ENCODE assay signal across 13 cellular contexts in genomic region chr14:61147369-61147897, GRCh38.
DNase-seq lines count a peak whose midpoint lies in the region; ATAC-seq and TF ChIP-seq lines count a peak whose summit lies in the region.
"Had no signal": no experiment of that assay in that cellular context is flagged by ENCODE, and none has a peak within 500 bp of the region (broad histone marks: within the 10 kb centered on the region; RNA-seq: fewer than 3 reads in every experiment).

No MANE protein-coding gene starts in this region.

- TF ChIP-seq CTCF in A673 (conservative IDR thresholded peaks at IDR 0.05; ENCODE audit: low read depth, low read length) = no peak
- TF ChIP-seq CTCF in chondrocyte (IDR thresholded peaks at IDR 0.05) = no peak

- H3K27ac Mint-ChIP-seq in chondrocyte (ENCODE audit: unreplicated experiment) = peak overlapping the region; percentile 98
- H3K27ac Mint-ChIP-seq: T-helper 2 cell treated with Interferon-gamma antibody and Interleukin-4, amounts not matched to agents 5 μg/mL and 100 μg/mL, for 36 hours had no signal

- CTCF ChIA-PET in A673 (lab: Charles Lee) = no interaction called here

- H3K27me3 Mint-ChIP-seq in chondrocyte (ENCODE audit: low read depth) = no peaks in the 10 kb centered on the region

- peak overlapping the region; percentile 39 for H3K4me3 Mint-ChIP-seq in chondrocyte (ENCODE audit: unreplicated experiment)
- H3K4me3 Mint-ChIP-seq: T-helper 2 cell treated with Interferon-gamma antibody and Interleukin-4, amounts not matched to agents 5 μg/mL and 100 μg/mL, for 36 hours had no signal

- peak overlapping the region; percentile 62 for H3K27ac ChIP-seq in A673 (ENCODE audit: low read depth, low read length, poor library complexity, severe bottlenecking)
- H3K27ac ChIP-seq in muscle layer of duodenum (ENCODE audit: low read length) = peak overlapping the region; percentile 64
- peak overlapping the region in 1 of 2 donors; percentile 64 for H3K27ac ChIP-seq in aorta (ENCODE audit: low read depth in 1 of 2, low read length in 2 of 2)

- H3K4me3 ChIP-seq in A673 (ENCODE audit: low read depth, low read length, poor library complexity, severe bottlenecking) (no peak overlapping the region), muscle layer of duodenum (ENCODE audit: low read depth in 1 of 2, low read length in 2 of 2) (no peak overlapping the region), aorta (ENCODE audit: low read length in 2 of 2) (no peak overlapping the region)
- H3K4me3 ChIP-seq: transverse colon had no signal

- intact Hi-C loops in A673 (cut with micrococcal nuclease; ENCODE audit: unreplicated experiment) (loop anchor here (5.0 to 10.0 kb wide), 2 partner anchors 40 to 107 kb away; no protein-coding TSS in a partner anchor), aorta (cut with DNase I) (loop anchor here in 1 of 2 donors (5.0 kb wide), 2 partner anchors 40 to 45 kb away; no protein-coding TSS in a partner anchor)

- peaks cover 92% of the 10 kb centered on the region for H3K4me1 Mint-ChIP-seq in chondrocyte (ENCODE audit: low read depth)

- POLR2A ChIA-PET in A673 (lab: Charles Lee; ENCODE audit: low non-redundant PET) = interaction anchor here (0.7 kb wide), 1 partner anchor 107 kb away, joined by 5 read pairs; no protein-coding TSS in a partner anchor

- peaks cover 9% of the 10 kb centered on the region for H3K9me3 Mint-ChIP-seq in chondrocyte (ENCODE audit: low read depth)

- DNase-seq in A673 (ENCODE audit: low spot score) (peak; percentile 83), NCI-H2107 treated with DMSO at 0.1 percent for 48 hours (lab: John Stamatoyannopoulos, UW; ENCODE audit: unreplicated experiment) (peak; percentile 91), chondrocyte (ENCODE audit: low spot score) (no peak), hypothalamus (lab: John Stamatoyannopoulos, UW) (no peak), aorta (no peak), cerebellar nuclear complex (lab: John Stamatoyannopoulos, UW) (no peak), NCI-H1436 treated with DMSO at 0.1 percent for 48 hours (lab: John Stamatoyannopoulos, UW) (no peak)
- DNase-seq: activated CD8-positive, alpha-beta memory T cell treated with anti-CD3 and anti-CD28 coated beads for 24 hours; AML-193; NK-92 treated with Interleukin-12 subunit alpha and Interleukin-12 subunit beta, amount 100 ng/mL, for 24 hours; transverse colon had no signal

- H3K27me3 ChIP-seq in A673 (replicated peaks; ENCODE audit: insufficient read depth, low read depth, low read length, poor library complexity) (no peaks in the 10 kb centered on the region), muscle layer of duodenum (ENCODE audit: low read depth, low read length) (no peaks in the 10 kb centered on the region), aorta (ENCODE audit: control insufficient read depth in 1 of 2, insufficient read depth in 2 of 2, low read length in 1 of 2) (no peaks in the 10 kb centered on the region)
- H3K27me3 ChIP-seq: transverse colon had no signal

- no peak for ATAC-seq in aorta (ENCODE audit: low FRiP score)

- peaks cover 6% of the 10 kb centered on the region for H3K36me3 Mint-ChIP-seq in chondrocyte (ENCODE audit: low read depth)

- H3K9me3 ChIP-seq in A673 (ENCODE audit: low read depth, low read length, poor library complexity, severe bottlenecking) = peaks cover 17% of the 10 kb centered on the region
- peaks cover 0 to 2% of the 10 kb centered on the region in 2 donors for H3K9me3 ChIP-seq in muscle layer of duodenum (ENCODE audit: control insufficient read depth in 1 of 2, low read length in 2 of 2)
- H3K9me3 ChIP-seq in aorta (ENCODE audit: control insufficient read depth, low read length) = no peaks in the 10 kb centered on the region
- H3K9me3 ChIP-seq: transverse colon had no signal

- no TSS peak for BruUV-seq in A673 (replicated peaks; lab: Mats Ljungman, UMichigan)

- WGBS in aorta, 2 donors = 51 to 67% methylated on average over 9 of the region's 9 CpGs

- H3K4me1 ChIP-seq in A673 (ENCODE audit: insufficient read depth, low read length, poor library complexity, severe bottlenecking) (peaks cover 40% of the 10 kb centered on the region), muscle layer of duodenum (ENCODE audit: control insufficient read depth in 1 of 2, insufficient read depth in 2 of 2, low read length in 2 of 2) (peaks cover 0 to 5% of the 10 kb centered on the region in 2 donors), aorta (ENCODE audit: control insufficient read depth in 1 of 2, insufficient read depth in 2 of 2, low read length in 2 of 2) (peaks cover 0 to 2% of the 10 kb centered on the region in 2 donors)
- H3K4me1 ChIP-seq: transverse colon had no signal

- H3K36me3 ChIP-seq in A673 (ENCODE audit: insufficient read depth, low read length, poor library complexity, severe bottlenecking) (no peaks in the 10 kb centered on the region), muscle layer of duodenum (ENCODE audit: control insufficient read depth in 1 of 2, insufficient read depth in 2 of 2, low read length in 2 of 2) (no peaks in the 10 kb centered on the region), aorta (ENCODE audit: control insufficient read depth in 1 of 2, insufficient read depth in 2 of 2, low read length in 1 of 2) (no peaks in the 10 kb centered on the region)
- H3K36me3 ChIP-seq: transverse colon had no signal

Comparison
In these comparisons a context has a peak if more than half of its experiments do, and no peak if none do; other contexts are left out.
1. DNase-seq: peak in A673 (single experiment) and NCI-H2107 treated with DMSO at 0.1 percent for 48 hours (single experiment); none in chondrocyte (single experiment), hypothalamus (0 of 51), aorta (0 of 2), cerebellar nuclear complex (0 of 2) and NCI-H1436 treated with DMSO at 0.1 percent for 48 hours (single experiment).